ENCODE assay signal across 28 cellular contexts in genomic region chr21:25689226-25689625, GRCh38. TPM values are rescaled to one million over a fixed set of nuclear protein-coding genes. Genes with fewer than 3 reads are reported as not detected.
A peak's percentile ranks its signal among the peaks of the same experiment; 100 is the strongest.
DNase-seq lines count a peak whose midpoint lies in the region; ATAC-seq and TF ChIP-seq lines count a peak whose summit lies in the region.
"Had no signal": no experiment of that assay in that cellular context is flagged by ENCODE, and none has a peak within 500 bp of the region (broad histone marks: within the 10 kb centered on the region; RNA-seq: fewer than 3 reads in every experiment).

No MANE protein-coding gene starts in this region.

- H3K79me1 ChIP-seq in IMR-90 (ENCODE audit: low read depth in 1 of 2, low read length in 2 of 2) = no peaks in the 10 kb centered on the region

- no peak overlapping the region for H3K14ac ChIP-seq in IMR-90 (replicated peaks; ENCODE audit: low read depth, low read length)

- no peaks in the 10 kb centered on the region for H4K20me1 ChIP-seq in IMR-90 (ENCODE audit: insufficient read depth, low read length)

- H3K9ac ChIP-seq in IMR-90 (ENCODE audit: low read depth, low read length) = no peak overlapping the region

- no peaks in the 10 kb centered on the region for H3K27me3 ChIP-seq in IMR-90 (ENCODE audit: control insufficient read depth, insufficient read depth, low read length)
- H3K27me3 ChIP-seq: colonic mucosa, pancreas, tibial artery had no signal

- H2BK15ac ChIP-seq in IMR-90 (ENCODE audit: low read depth, low read length) = no peak overlapping the region

- H3K4me1 ChIP-seq in IMR-90 (ENCODE audit: control insufficient read depth, insufficient read depth, low read length) = peaks cover 2% of the 10 kb centered on the region; the same call in 1 of the 2 replicates
- H3K4me1 ChIP-seq: A549, colonic mucosa, pancreas had no signal

- no peak overlapping the region for H3K18ac ChIP-seq in IMR-90 (ENCODE audit: low read depth, low read length)

- no peak overlapping the region for H3K56ac ChIP-seq in IMR-90 (ENCODE audit: extremely low read depth, insufficient read depth, low read length)

- H3K9me1 ChIP-seq in IMR-90 (ENCODE audit: insufficient read depth, low read length) = no peaks in the 10 kb centered on the region

- peak overlapping the region; percentile 14 for H2BK5ac ChIP-seq in IMR-90 (ENCODE audit: low read depth, low read length, poor library complexity, severe bottlenecking)

- H3K4me3 ChIP-seq in IMR-90 (ENCODE audit: insufficient read depth, low read depth, low read length) = no peak overlapping the region
- H3K4me3 ChIP-seq: A549, colonic mucosa, lung, pancreas, tibial artery had no signal

- H4K8ac ChIP-seq in IMR-90 (ENCODE audit: low read depth in 2 of 2, low read length in 2 of 2) = no peak overlapping the region

- H4K91ac ChIP-seq in IMR-90 (ENCODE audit: insufficient read depth, low read depth, low read length) = no peak overlapping the region

- POLR2A ChIA-PET in IMR-90 (lab: Charles Lee; ENCODE audit: unreplicated experiment) = no interaction called here

- no peak overlapping the region for H3K4me2 ChIP-seq in IMR-90 (ENCODE audit: low read depth, low read length)
- H3K4me2 ChIP-seq: A549 had no signal

- no peaks in the 10 kb centered on the region for H3K36me3 ChIP-seq in IMR-90 (ENCODE audit: control insufficient read depth, insufficient read depth, low read length)
- H3K36me3 ChIP-seq: colonic mucosa, pancreas, tibial artery had no signal

- no peak overlapping the region for H3K4ac ChIP-seq in IMR-90 (ENCODE audit: low read depth, low read length)

- no peak for TF ChIP-seq RAD21 in IMR-90 (IDR thresholded peaks at IDR 0.05; ENCODE audit: low read length)

- H2BK20ac ChIP-seq in IMR-90 (ENCODE audit: low read depth, low read length) = no peak overlapping the region

- in situ Hi-C loops in IMR-90 (cut with MboI; ENCODE audit: low sequenced_read_pairs) = no loop called here

- H2BK120ac ChIP-seq in IMR-90 (ENCODE audit: low read depth, low read length) = no peak overlapping the region

- BruUV-seq in IMR-90 (replicated peaks; lab: Mats Ljungman, UMichigan) = no TSS peak

- no peak overlapping the region for H2AK5ac ChIP-seq in IMR-90 (ENCODE audit: low read depth, low read length)

- H3K27ac ChIP-seq in IMR-90 (ENCODE audit: insufficient read depth, low read length) = no peak overlapping the region
- H3K27ac ChIP-seq: A549, colonic mucosa, pancreas had no signal

- no peak overlapping the region for H3K23ac ChIP-seq in IMR-90 (ENCODE audit: low read depth, low read length)

- WGBS in IMR-90 (ENCODE audit: extremely low coverage in 2 of 2, insufficient read length in 1 of 2), 2 experiments = no CpG with 5 or more reads among the region's 1 CpG

- peak; percentile 35 for DNase-seq in AG08395 (ENCODE audit: low spot score)
- peak; percentile 32 for DNase-seq in IMR-90
- DNase-seq in astrocyte of the hippocampus (ENCODE audit: low read depth, low spot score) = peak; percentile 16
- peak; percentile 15 for DNase-seq in hepatic stellate cell (ENCODE audit: low spot score)
- DNase-seq in superior temporal gyrus (ENCODE audit: extremely low spot score) = no peak
- no peak for DNase-seq in glomerular visceral epithelial cell (ENCODE audit: extremely low spot score)
- DNase-seq in GM19240 (ENCODE audit: insufficient read length, low spot score) = no peak
- no peak for DNase-seq in amygdala (lab: John Stamatoyannopoulos, UW)
- DNase-seq: activated CD4-positive, alpha-beta T cell treated with anti-CD3 and anti-CD28 coated beads for 48 hours; activated gamma-delta T cell treated with Interleukin-2 at 50 U/mL for 16 hours; activated naive CD8-positive, alpha-beta T cell treated with anti-CD3 and anti-CD28 coated beads, Interleukin-2, amount 50 U/mL, for 24 hours; activated T-cell treated with anti-CD3 and anti-CD28 coated beads, Interleukin-2, amount 50 U/mL, for 24 hours; colonic mucosa; DMS79; effector memory CD4-positive, alpha-beta T cell; GF-D8; KG1; NCI-H1417 treated with DMSO at 0.1 percent for 48 hours; NCI-H2081 treated with DMSO at 0.1 percent for 48 hours; pancreas; retina; Right ventricle myocardium superior; small intestine; stimulated activated naive CD8-positive, alpha-beta T cell treated with anti-CD3 and anti-CD28 coated beads, Interleukin-15, amount 100 ng/mL, for 72 hours; tibial artery had no signal

- no peak overlapping the region for H4K5ac ChIP-seq in IMR-90 (ENCODE audit: low read depth, low read length)

- CTCF ChIA-PET in IMR-90 (lab: Yijun Ruan, JAX) = no interaction called here

- TF ChIP-seq POLR2A in IMR-90 (IDR thresholded peaks at IDR 0.05; ENCODE audit: low read depth, low read length) = no peak

- no peak overlapping the region for H2AK9ac ChIP-seq in IMR-90 (replicated peaks; ENCODE audit: low read depth, low read length, poor library complexity)

- intact Hi-C loops in IMR-90 (cut with micrococcal nuclease) = no loop called here

- no peak for TF ChIP-seq CTCF in IMR-90 (conservative IDR thresholded peaks at IDR 0.05; ENCODE audit: low read depth, low read length)

- H2AFZ ChIP-seq in IMR-90 (replicated peaks; ENCODE audit: low read length, poor library complexity) = no peak overlapping the region

- ATAC-seq in IMR-90 (ENCODE audit: low read depth) = peak; percentile 72
- ATAC-seq: A549; activated naive CD8-positive, alpha-beta T cell treated with anti-CD3 and anti-CD28 coated beads, Interleukin-2, amount 50 U/mL, for 24 hours; pancreas; stimulated activated naive CD8-positive, alpha-beta T cell treated with anti-CD3 and anti-CD28 coated beads, Interleukin-15, amount 100 ng/mL, for 72 hours had no signal

- no peaks in the 10 kb centered on the region for H3K9me3 ChIP-seq in IMR-90 (ENCODE audit: control insufficient read depth, insufficient read depth, low read length)
- H3K9me3 ChIP-seq: A549, colonic mucosa, pancreas, tibial artery had no signal

- dilution Hi-C loops in IMR-90 (cut with HindIII; ENCODE audit: low sequenced_read_pairs, unreplicated experiment) = no loop called here

TF ChIP-seq in IMR-90, 13 proteins besides CTCF, POLR2A, EP300 and RAD21:
- TF ChIP-seq RCOR1 (IDR thresholded peaks at IDR 0.05; ENCODE audit: insufficient replicate concordance, low read length) (no peak), RFX5 (IDR thresholded peaks at IDR 0.05; ENCODE audit: low read depth, low read length) (no peak), MAFK (IDR thresholded peaks at IDR 0.05; ENCODE audit: low read depth, low read length) (no peak), FOS (IDR thresholded peaks at IDR 0.05; ENCODE audit: low read depth, low read length) (no peak), MAZ (IDR thresholded peaks at IDR 0.05; ENCODE audit: borderline replicate concordance, low read depth, low read length) (no peak), BHLHE40 (IDR thresholded peaks at IDR 0.05; ENCODE audit: low read depth, low read length) (no peak), SMC3 (IDR thresholded peaks at IDR 0.05; ENCODE audit: low read depth, low read length) (no peak), USF2 (IDR thresholded peaks at IDR 0.05; ENCODE audit: low read depth, low read length) (no peak), CHD1 (IDR thresholded peaks at IDR 0.05; ENCODE audit: low read depth, low read length) (no peak), CEBPB (IDR thresholded peaks at IDR 0.05; ENCODE audit: low read depth, low read length) (no peak), MXI1 (IDR thresholded peaks at IDR 0.05; ENCODE audit: borderline replicate concordance, low read depth, low read length) (no peak), NFE2L2 (IDR thresholded peaks at IDR 0.05; ENCODE audit: low read depth, low read length) (no peak), ELK1 (IDR thresholded peaks at IDR 0.05; ENCODE audit: borderline replicate concordance, low read depth, low read length) (no peak)

RNA-seq across cellular contexts. Expression of gene ATP5PF, which starts 45.5 kb away (rescaled TPM):
- 74.7 and 76.0 TPM in 2 replicates for total RNA-seq in IMR-90 (2012; rRNA removed)
- polyA plus RNA-seq in IMR-90 (2012; rRNA removed) = 190 TPM in 2 replicates
- 78.8 and 87.5 TPM in 2 replicates for polyA plus RNA-seq in IMR-90 (2012; cell fraction: cytosol; rRNA removed)
- 11.2 and 54.5 TPM in 2 replicates for polyA plus RNA-seq in IMR-90 (2012; cell fraction: nucleus; rRNA removed; ENCODE audit: low replicate concordance)

RNA-seq across cellular contexts. Expression of gene GABPA, which starts 45.5 kb away (rescaled TPM):
- total RNA-seq in IMR-90 (2012; rRNA removed) = 17.0 and 26.4 TPM in 2 replicates
- polyA plus RNA-seq in IMR-90 (2012; rRNA removed) = 7.3 and 9.0 TPM in 2 replicates
- polyA plus RNA-seq in IMR-90 (2012; cell fraction: cytosol; rRNA removed) = 1.0 and 1.3 TPM in 2 replicates
- polyA plus RNA-seq in IMR-90 (2012; cell fraction: nucleus; rRNA removed; ENCODE audit: low replicate concordance) = 0.71 and 8.4 TPM in 2 replicates

RNA-seq across cellular contexts. Expression of gene JAM2, which starts 50.2 kb away (rescaled TPM):
- total RNA-seq in IMR-90 (2012; rRNA removed) = 0.72 and 0.83 TPM in 2 replicates
- 2.0 and 2.1 TPM in 2 replicates for polyA plus RNA-seq in IMR-90 (2012; rRNA removed)
- 0.50 and 0.59 TPM in 2 replicates for polyA plus RNA-seq in IMR-90 (2012; cell fraction: cytosol; rRNA removed)
- polyA plus RNA-seq in IMR-90 (2012; cell fraction: nucleus; rRNA removed; ENCODE audit: low replicate concordance) = 0.36 and 3.0 TPM in 2 replicates
- polyA plus RNA-seq: keratinocyte had no signal

Comparison
In these comparisons a context has a peak if more than half of its experiments do, and no peak if none do; other contexts are left out.
1. DNase-seq: peak in AG08395 (single experiment), IMR-90 (single experiment), astrocyte of the hippocampus (single experiment) and hepatic stellate cell (single experiment); none in superior temporal gyrus (single experiment), glomerular visceral epithelial cell (single experiment), GM19240 (single experiment) and amygdala (0 of 56).